Comparison of ENCODE assay signal across 33 cellular contexts in the genomic region with DNA sequence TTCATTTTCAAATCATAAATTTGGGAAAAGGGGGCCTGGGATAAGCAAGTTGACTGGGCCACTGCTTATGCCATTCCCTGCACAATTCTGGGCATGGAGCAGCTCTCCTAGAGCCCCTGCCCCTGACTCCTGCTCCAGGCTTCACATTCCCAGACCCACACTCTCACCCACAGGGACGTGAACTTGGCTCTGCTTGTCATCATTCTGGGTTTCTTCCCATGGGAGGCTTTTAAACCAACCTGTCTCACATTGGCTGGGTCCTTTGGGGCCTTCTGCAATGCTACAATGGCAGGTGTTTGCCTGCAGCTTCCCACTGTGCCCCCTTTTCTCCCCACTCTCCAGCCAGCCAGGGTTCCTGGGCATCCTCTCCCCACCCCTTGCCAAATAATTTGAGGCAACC. TPM values are rescaled to one million over a fixed set of nuclear protein-coding genes. Genes with fewer than 3 reads are reported as not detected.
"Had no signal": no experiment of that assay in that cellular context is flagged by ENCODE, and none has a peak within 500 bp of the region (broad histone marks: within the 10 kb centered on the region; RNA-seq: fewer than 3 reads in every experiment).

No MANE protein-coding gene starts in this region.

- H3K4me3 ChIP-seq: esophagus muscularis mucosa, gastrocnemius medialis, heart left ventricle had no signal

- H3K4me1 ChIP-seq: foreskin keratinocyte, gastrocnemius medialis, heart left ventricle had no signal

- DNase-seq: activated B cell treated with CpG ODN at 0.5 μM for 24 hours; activated CD4-positive, alpha-beta T cell treated with anti-CD3 and anti-CD28 coated beads for 48 hours; activated CD4-positive, alpha-beta T cell treated with anti-CD3 and anti-CD28 coated beads, Interleukin-2, amount 50 U/mL, for 1 hour; activated CD4-positive, alpha-beta T cell treated with anti-CD3 and anti-CD28 coated beads, Interleukin-2, amount 50 U/mL, for 48 hours; activated CD8-positive, alpha-beta memory T cell treated with anti-CD3 and anti-CD28 coated beads for 24 hours; activated CD8-positive, alpha-beta T cell treated with anti-CD3 and anti-CD28 coated beads for 36 hours; activated effector memory CD4-positive, alpha-beta T cell treated with Interleukin-2 at 50 U/mL for 16 hours; activated gamma-delta T cell treated with Interleukin-2 at 50 U/mL for 16 hours; activated naive CD4-positive, alpha-beta T cell treated with anti-CD3 and anti-CD28 coated beads, Interleukin-2, amount 50 U/mL, for 16 hours; activated naive CD4-positive, alpha-beta T cell treated with Interleukin-2 at 50 U/mL for 16 hours; activated T-cell treated with anti-CD3 and anti-CD28 coated beads, Interleukin-2, amount 50 U/mL, for 4 hours; amniotic stem cell; anterior cingulate cortex; brain microvascular endothelial cell; cortex of kidney; dermis blood vessel endothelial cell; effector CD4-positive, alpha-beta T cell; effector memory CD8-positive, alpha-beta T cell; erythroblast; foreskin keratinocyte; gastrocnemius medialis; heart left ventricle; T-helper 17 cell; T1000; WERI-Rb-1 had no signal

- H3K36me3 Mint-ChIP-seq: activated naive CD8-positive, alpha-beta T cell had no signal

- H3K4me1 Mint-ChIP-seq: activated B cell treated with CpG ODN at 0.5 μM for 24 hours; activated T-helper 17 cell treated with anti-CD3 and anti-CD28 coated beads, Interleukin-2, amount 50 U/mL, for 72 hours; central memory CD8-positive, alpha-beta T cell; T-helper 17 cell had no signal

- H3K9me3 ChIP-seq: esophagus muscularis mucosa, gastrocnemius medialis, heart left ventricle had no signal

- ATAC-seq: activated CD4-positive, CD25-positive, alpha-beta regulatory T cell treated with anti-CD3 and anti-CD28 coated beads, Interleukin-2, amount 50 U/mL, for 24 hours; activated CD8-positive, alpha-beta T cell treated with anti-CD3 and anti-CD28 coated beads for 36 hours; activated T-cell treated with anti-CD3 and anti-CD28 coated beads, Interleukin-2, amount 50 U/mL, for 4 hours; activated T-helper 17 cell treated with anti-CD3 and anti-CD28 coated beads, Interleukin-2, amount 50 U/mL, for 72 hours; effector memory CD8-positive, alpha-beta T cell; foreskin keratinocyte; gastrocnemius medialis; heart left ventricle; T-helper 17 cell had no signal

- H3K36me3 ChIP-seq: brain microvascular endothelial cell, esophagus muscularis mucosa, gastrocnemius medialis, heart left ventricle, WERI-Rb-1 had no signal

- H3K4me3 Mint-ChIP-seq: activated B cell treated with CpG ODN at 0.5 μM for 24 hours; activated CD8-positive, alpha-beta T cell treated with anti-CD3 and anti-CD28 coated beads for 36 hours; activated naive CD8-positive, alpha-beta T cell; activated T-cell treated with anti-CD3 and anti-CD28 coated beads, Interleukin-2, amount 50 U/mL, for 4 hours; activated T-helper 17 cell treated with anti-CD3 and anti-CD28 coated beads, Interleukin-2, amount 50 U/mL, for 72 hours; central memory CD8-positive, alpha-beta T cell; effector memory CD8-positive, alpha-beta T cell; T-helper 17 cell; T-helper 2 cell treated with Interferon-gamma antibody and Interleukin-4, amounts not matched to agents 5 μg/mL and 100 μg/mL, for 36 hours had no signal

- FAIRE-seq: astrocyte, bronchial epithelial cell had no signal

- H3K27ac Mint-ChIP-seq: activated B cell treated with CpG ODN at 0.5 μM for 24 hours; activated CD8-positive, alpha-beta T cell treated with anti-CD3 and anti-CD28 coated beads for 36 hours; activated naive CD8-positive, alpha-beta T cell; activated T-helper 17 cell treated with anti-CD3 and anti-CD28 coated beads, Interleukin-2, amount 50 U/mL, for 72 hours; effector memory CD8-positive, alpha-beta T cell; T-helper 17 cell; T-helper 2 cell treated with Interferon-gamma antibody and Interleukin-4, amounts not matched to agents 5 μg/mL and 100 μg/mL, for 36 hours had no signal

- H3K9me3 Mint-ChIP-seq: activated T-helper 17 cell treated with anti-CD3 and anti-CD28 coated beads, Interleukin-2, amount 50 U/mL, for 72 hours; central memory CD8-positive, alpha-beta T cell; T-helper 2 cell treated with Interferon-gamma antibody and Interleukin-4, amounts not matched to agents 5 μg/mL and 100 μg/mL, for 36 hours had no signal

- H3K27ac ChIP-seq: brain microvascular endothelial cell, esophagus muscularis mucosa, foreskin keratinocyte, gastrocnemius medialis, heart left ventricle, WERI-Rb-1 had no signal

- H3K27me3 ChIP-seq: esophagus muscularis mucosa, foreskin keratinocyte, gastrocnemius medialis, heart left ventricle had no signal

RNA-seq across cellular contexts. Expression of a gene that starts 49.1 kb away (rescaled TPM):
- total RNA-seq: activated CD8-positive, alpha-beta T cell treated with anti-CD3 and anti-CD28 coated beads for 36 hours; bronchial epithelial cell; dermis blood vessel endothelial cell; foreskin keratinocyte had no signal
- polyA plus RNA-seq: foreskin keratinocyte had no signal

RNA-seq across cellular contexts. Expression of a gene that starts 52.2 kb away (rescaled TPM):
- total RNA-seq: activated B cell treated with CpG ODN at 0.5 μM for 24 hours; activated CD8-positive, alpha-beta T cell treated with anti-CD3 and anti-CD28 coated beads for 36 hours; activated T-helper 17 cell treated with anti-CD3 and anti-CD28 coated beads, Interleukin-2, amount 50 U/mL, for 72 hours; dermis blood vessel endothelial cell; foreskin keratinocyte had no signal
- polyA plus RNA-seq: foreskin keratinocyte had no signal
